Comparison of ENCODE assay signal across 2 cellular contexts in genomic region chr3:61990618-61991017, GRCh38.
TF ChIP-seq lines count a peak whose summit lies in the region.

No MANE protein-coding gene starts in this region.

TF ChIP-seq in GM23338, 12 proteins besides CTCF, POLR2A, EP300 and RAD21 (continued from another document):
- TF ChIP-seq POLR2AphosphoS5 (IDR thresholded peaks at IDR 0.05; ENCODE audit: low read depth) (no peak), STAT1 (IDR thresholded peaks at IDR 0.05; ENCODE audit: unreplicated experiment) (no peak), CREB1 (CRISPR knock-in tag; IDR thresholded peaks at IDR 0.05; ENCODE audit: low read depth) (no peak), REST (IDR thresholded peaks at IDR 0.05; ENCODE audit: unreplicated experiment) (no peak), ZNF462 (CRISPR knock-in tag; IDR thresholded peaks at IDR 0.05) (no peak), EZH2phosphoT487 (IDR thresholded peaks at IDR 0.05; ENCODE audit: unreplicated experiment) (no peak), ETS1 (IDR thresholded peaks at IDR 0.05) (no peak), ZNF331 (CRISPR knock-in tag; IDR thresholded peaks at IDR 0.05; ENCODE audit: low read depth) (no peak), ZNF114 (CRISPR knock-in tag; IDR thresholded peaks at IDR 0.05) (no peak), EZH2 (IDR thresholded peaks at IDR 0.05; ENCODE audit: low read depth, unreplicated experiment) (no peak)

TF ChIP-seq in neural cell, 6 proteins besides CTCF, POLR2A, EP300 and RAD21 (continued from another document):
- no peak for TF ChIP-seq REST (IDR thresholded peaks at IDR 0.05; ENCODE audit: borderline replicate concordance)
- peak; percentile 5 for TF ChIP-seq POLR2AphosphoS5 (IDR thresholded peaks at IDR 0.05)
